Comparison of ENCODE assay signal across 8 cellular contexts in genomic region chr19:53537126-53537522, GRCh38. TPM values are rescaled to one million over a fixed set of nuclear protein-coding genes. Genes with fewer than 3 reads are reported as not detected.
DNase-seq lines count a peak whose midpoint lies in the region; ATAC-seq and TF ChIP-seq lines count a peak whose summit lies in the region.

No MANE protein-coding gene starts in this region.

- H3K4me2 ChIP-seq in skeletal muscle satellite cell (ENCODE audit: low read length), result peak overlapping the region; percentile 90

- DNase-seq in NCI-H1417 (lab: John Stamatoyannopoulos, UW) (peak in 2 of 3 experiments; percentile 32 to 53), NCI-H1417 treated with DMSO at 0.1 percent for 48 hours (lab: John Stamatoyannopoulos, UW) (no peak), SJSA1 (ENCODE audit: low read depth in 1 of 2, low spot score in 2 of 2) (no peak), fibroblast of villous mesenchyme (ENCODE audit: low read depth) (no peak), NAMALWA (ENCODE audit: low spot score) (no peak), kidney tubule cell (ENCODE audit: low spot score) (no peak)

- H3K9me3 ChIP-seq in SJSA1 (replicated peaks), result peaks cover 3% of the 10 kb centered on the region; the same call in 1 of the 2 replicates
- H3K9me3 ChIP-seq in skeletal muscle satellite cell (replicated peaks; ENCODE audit: low read length), result no peaks in the 10 kb centered on the region

- ATAC-seq in HG02981 (IDR thresholded peaks at IDR 0.05; ENCODE audit: unreplicated experiment), result no peak

- H3K4me1 ChIP-seq in SJSA1 (replicated peaks) (peaks cover 4% of the 10 kb centered on the region; the same call in 1 of the 2 replicates), skeletal muscle satellite cell (ENCODE audit: control insufficient read depth, insufficient read depth, low read length) (peaks cover 6% of the 10 kb centered on the region)

- H3K9ac ChIP-seq in skeletal muscle satellite cell (ENCODE audit: low read depth, low read length), result peak overlapping the region; percentile 80

- TF ChIP-seq CTCF in fibroblast of villous mesenchyme (IDR thresholded peaks at IDR 0.05; ENCODE audit: insufficient read depth, low read depth, low read length), result no peak

- H3K4me3 ChIP-seq in SJSA1, result peak overlapping the region; percentile 74
- H3K4me3 ChIP-seq in fibroblast of villous mesenchyme (ENCODE audit: low read depth, low read length), result peak overlapping the region; percentile 80
- peak overlapping the region; percentile 88 for H3K4me3 ChIP-seq in skeletal muscle satellite cell (ENCODE audit: low read length)

- H3K27ac ChIP-seq in SJSA1, result no peak overlapping the region

- H3K27me3 ChIP-seq in SJSA1 (replicated peaks) (no peaks in the 10 kb centered on the region), skeletal muscle satellite cell (ENCODE audit: control insufficient read depth, insufficient read depth, low read length) (no peaks in the 10 kb centered on the region)

- H3K36me3 ChIP-seq in SJSA1, result peaks cover 13% of the 10 kb centered on the region
- H3K36me3 ChIP-seq in skeletal muscle satellite cell (ENCODE audit: insufficient read depth, low read length), result peaks cover 3% of the 10 kb centered on the region

RNA-seq across cellular contexts. Expression of gene ZNF331, which starts 0.8 kb away (rescaled TPM):
- total RNA-seq in SJSA1 (2014; rRNA removed; shearing (Covaris generic)), result 4.8 and 7.4 TPM in 2 replicates
- 9.0 and 13.4 TPM in 2 replicates for total RNA-seq in fibroblast of villous mesenchyme
- 6.6 and 7.4 TPM in 2 replicates for total RNA-seq in skeletal muscle satellite cell (2012; rRNA removed)

Comparison
In these comparisons a context has a peak if more than half of its experiments do, and no peak if none do; other contexts are left out.
1. DNase-seq: peak in NCI-H1417 (2 of 3); none in NCI-H1417 treated with DMSO at 0.1 percent for 48 hours (single experiment), SJSA1 (0 of 2), fibroblast of villous mesenchyme (single experiment), NAMALWA (single experiment) and kidney tubule cell (single experiment).
2. Peak in every context shown above with its lines, with median percentiles within 50 percentile points of each other: H3K4me3 ChIP-seq.